ENCODE assay signal across 8 cellular contexts in genomic region chr16:88703486-88704309, GRCh38. TPM values are rescaled to one million over a fixed set of nuclear protein-coding genes. Genes with fewer than 3 reads are reported as not detected.
DNase-seq lines count a peak whose midpoint lies in the region; ATAC-seq and TF ChIP-seq lines count a peak whose summit lies in the region.

No MANE protein-coding gene starts in this region.

- peaks cover 0 to 44% of the 10 kb centered on the region in 2 donors for H3K36me3 ChIP-seq in gastroesophageal sphincter

- H3K27me3 ChIP-seq in gastroesophageal sphincter: no peaks in the 10 kb centered on the region

- TF ChIP-seq POLR2A in gastroesophageal sphincter (IDR thresholded peaks at IDR 0.05): no peak

- peaks cover 0 to 85% (median 27%) of the 10 kb centered on the region in 3 donors for H3K4me1 ChIP-seq in gastroesophageal sphincter

- no peak for TF ChIP-seq EP300 in gastroesophageal sphincter (IDR thresholded peaks at IDR 0.05)

- no peak for TF ChIP-seq CTCF in gastroesophageal sphincter (IDR thresholded peaks at IDR 0.05)

- H3K4me3 ChIP-seq in gastroesophageal sphincter: peak overlapping the region in 1 of 2 donors; percentile 12

- DNase-seq in KG1 (lab: John Stamatoyannopoulos, UW): peak; percentile 90
- DNase-seq in activated CD8-positive, alpha-beta memory T cell treated with anti-CD3 and anti-CD28 coated beads, Interleukin-2, amount 50 U/mL, for 1 hour (ENCODE audit: extremely low read depth): peak; percentile 63
- DNase-seq in stimulated activated CD4-positive, alpha-beta T cell treated with anti-CD3 and anti-CD28 coated beads, Interleukin-1b, Interleukin-23, amount 100 ng/mL, for 48 hours: peak; percentile 70
- DNase-seq in AG08395 (ENCODE audit: low spot score): no peak

- H3K27ac ChIP-seq in gastroesophageal sphincter: peak overlapping the region in 3 of 4 donors; percentile 35 to 90 (median 62)

- no peaks in the 10 kb centered on the region for H3K9me3 ChIP-seq in gastroesophageal sphincter

- WGBS in gastroesophageal sphincter (ENCODE audit: low coverage in 1 of 2), 2 donors: 70 to 71% methylated on average over 7 to 13 of the region's 26 CpGs

- ATAC-seq in gastroesophageal sphincter (no peak), GM19328 (IDR thresholded peaks at IDR 0.05; ENCODE audit: unreplicated experiment) (no peak), HG02798 (IDR thresholded peaks at IDR 0.05; ENCODE audit: poor library complexity, unreplicated experiment) (no peak), GM21447 (IDR thresholded peaks at IDR 0.05; ENCODE audit: unreplicated experiment) (no peak)

RNA-seq across cellular contexts. Expression of gene RNF166, which starts 2.5 kb away (rescaled TPM):
- 10 to 100 TPM; 19.5 to 27.8 (median 22.3) TPM for total RNA-seq in gastroesophageal sphincter

RNA-seq across cellular contexts. Expression of gene CTU2, which starts 2.6 kb away (rescaled TPM):
- total RNA-seq in gastroesophageal sphincter: 10 to 100 TPM in 2 of 4 donors, 1 to 10 TPM in 2; 6.0 to 19.9 (median 10.7) TPM

RNA-seq across cellular contexts. Expression of gene SNAI3, which starts 17.4 kb away (rescaled TPM):
- total RNA-seq in gastroesophageal sphincter: 1 to 10 TPM in 2 of 4 donors, under 1 TPM in 1, not detected in 1; 0.39 to 1.7 (median 1.1) TPM

RNA-seq across cellular contexts. Expression of gene MVD, which starts 40.8 kb away (rescaled TPM):
- 10 to 100 TPM; 21.3 to 30.3 (median 26.6) TPM for total RNA-seq in gastroesophageal sphincter

RNA-seq across cellular contexts. Expression of gene CYBA, which starts 52.8 kb away (rescaled TPM):
- 100 to 1,000 TPM in 1 of 4 donors, 10 to 100 TPM in 3; 19.9 to 135 (median 79.1) TPM for total RNA-seq in gastroesophageal sphincter
